In the genomic region with DNA sequence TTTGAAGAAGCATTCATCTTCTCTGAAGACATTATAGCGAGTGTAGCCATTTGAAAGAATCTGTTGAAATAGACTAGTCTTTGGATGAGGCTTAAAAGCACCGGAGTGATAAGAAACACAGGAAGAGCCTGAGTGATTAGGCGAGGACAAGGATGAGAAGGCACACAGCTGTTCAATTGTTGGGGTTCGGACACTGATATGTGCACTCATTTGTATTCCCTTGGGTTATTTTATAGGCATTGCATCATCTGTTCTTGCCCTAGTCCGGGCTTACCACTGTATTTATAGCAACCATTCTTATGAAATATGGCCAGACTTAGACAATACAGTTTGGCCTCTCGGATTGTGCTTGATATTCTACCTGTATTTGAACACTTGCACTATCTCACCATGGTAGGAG, we compare ENCODE assay signal across 21 cellular contexts.
"Had no signal": no experiment of that assay in that cellular context is flagged by ENCODE, and none has a peak within 500 bp of the region (broad histone marks: within the 10 kb centered on the region; RNA-seq: fewer than 3 reads in every experiment).

No MANE protein-coding gene starts in this region.

- H3K27ac ChIP-seq: ascending aorta, breast epithelium, gastroesophageal sphincter, neural progenitor cell, ovary, sigmoid colon had no signal

- H3K9me3 ChIP-seq: ascending aorta, breast epithelium, gastroesophageal sphincter, ovary, sigmoid colon had no signal

- H3K4me1 Mint-ChIP-seq: activated naive CD8-positive, alpha-beta T cell treated with anti-CD3 and anti-CD28 coated beads, Interleukin-2, amount 50 U/mL, for 24 hours; naive B cell had no signal

- DNase-seq: activated CD4-positive, alpha-beta T cell treated with anti-CD3 and anti-CD28 coated beads, Interleukin-2, amount 50 U/mL, for 4 hours; activated CD4-positive, CD25-positive, alpha-beta regulatory T cell treated with anti-CD3 and anti-CD28 coated beads, Interleukin-2, amount 50 U/mL, for 72 hours; activated naive CD4-positive, alpha-beta T cell treated with anti-CD3 and anti-CD28 coated beads for 36 hours; activated naive CD8-positive, alpha-beta T cell treated with anti-CD3 and anti-CD28 coated beads, Interleukin-2, amount 50 U/mL, for 24 hours; activated T-cell treated with anti-CD3 and anti-CD28 coated beads, Interleukin-2, amount 50 U/mL, for 1 hour; dermis blood vessel endothelial cell; effector memory CD8-positive, alpha-beta T cell; islet precursor cell; midbrain; naive B cell; ovary; sigmoid colon; stimulated activated CD4-positive, alpha-beta T cell treated with anti-CD3 and anti-CD28 coated beads, Interleukin-12 subunit alpha, Interleukin-12 subunit beta, amount 100 ng/mL, for 4 hours; stimulated activated CD4-positive, alpha-beta T cell treated with anti-CD3 and anti-CD28 coated beads, Interleukin-2, amount 100 ng/mL, for 24 hours; T1000 had no signal

- H3K4me3 Mint-ChIP-seq: activated naive CD4-positive, alpha-beta T cell treated with anti-CD3 and anti-CD28 coated beads for 36 hours; activated naive CD8-positive, alpha-beta T cell treated with anti-CD3 and anti-CD28 coated beads, Interleukin-2, amount 50 U/mL, for 24 hours; effector memory CD8-positive, alpha-beta T cell; naive B cell; neural progenitor cell had no signal

- H3K27me3 ChIP-seq: ascending aorta, breast epithelium, gastroesophageal sphincter, neural progenitor cell, ovary, sigmoid colon had no signal

- H3K4me2 ChIP-seq: neural progenitor cell had no signal

- H3K4me1 ChIP-seq: ascending aorta, breast epithelium, gastroesophageal sphincter, neural progenitor cell had no signal

- H3K9ac ChIP-seq: neural progenitor cell had no signal

- H3K27me3 Mint-ChIP-seq: activated naive CD8-positive, alpha-beta T cell treated with anti-CD3 and anti-CD28 coated beads, Interleukin-2, amount 50 U/mL, for 24 hours; effector memory CD8-positive, alpha-beta T cell had no signal

- H3K36me3 ChIP-seq: ascending aorta, breast epithelium, gastroesophageal sphincter, neural progenitor cell, ovary, sigmoid colon had no signal

- H3K9me3 Mint-ChIP-seq: activated naive CD4-positive, alpha-beta T cell treated with anti-CD3 and anti-CD28 coated beads for 36 hours; activated naive CD8-positive, alpha-beta T cell treated with anti-CD3 and anti-CD28 coated beads, Interleukin-2, amount 50 U/mL, for 24 hours; activated T-helper 2 cell treated with anti-CD3 and anti-CD28 coated beads, Interferon-gamma antibody, Interleukin-2, Interleukin-4, amounts not matched to agents 10 μg/mL and 5 μg/mL and 100 μg/mL, durations not matched to agents 14 hours and 24 hours and 36 hours; neural progenitor cell had no signal

- ATAC-seq: activated naive CD8-positive, alpha-beta T cell treated with anti-CD3 and anti-CD28 coated beads, Interleukin-2, amount 50 U/mL, for 24 hours; effector memory CD8-positive, alpha-beta T cell; gastroesophageal sphincter had no signal

- H2AFZ ChIP-seq: neural progenitor cell had no signal

- H3K27ac Mint-ChIP-seq: activated naive CD4-positive, alpha-beta T cell treated with anti-CD3 and anti-CD28 coated beads for 36 hours; activated naive CD8-positive, alpha-beta T cell treated with anti-CD3 and anti-CD28 coated beads, Interleukin-2, amount 50 U/mL, for 24 hours; activated T-helper 2 cell treated with anti-CD3 and anti-CD28 coated beads, Interferon-gamma antibody, Interleukin-2, Interleukin-4, amounts not matched to agents 10 μg/mL and 5 μg/mL and 100 μg/mL, durations not matched to agents 14 hours and 24 hours and 36 hours; effector memory CD8-positive, alpha-beta T cell; naive B cell; neural progenitor cell had no signal

- H3K36me3 Mint-ChIP-seq: naive B cell had no signal

- H3K4me3 ChIP-seq: ascending aorta, breast epithelium, gastroesophageal sphincter, lung, neural progenitor cell, ovary, sigmoid colon had no signal
